In the genomic region with DNA sequence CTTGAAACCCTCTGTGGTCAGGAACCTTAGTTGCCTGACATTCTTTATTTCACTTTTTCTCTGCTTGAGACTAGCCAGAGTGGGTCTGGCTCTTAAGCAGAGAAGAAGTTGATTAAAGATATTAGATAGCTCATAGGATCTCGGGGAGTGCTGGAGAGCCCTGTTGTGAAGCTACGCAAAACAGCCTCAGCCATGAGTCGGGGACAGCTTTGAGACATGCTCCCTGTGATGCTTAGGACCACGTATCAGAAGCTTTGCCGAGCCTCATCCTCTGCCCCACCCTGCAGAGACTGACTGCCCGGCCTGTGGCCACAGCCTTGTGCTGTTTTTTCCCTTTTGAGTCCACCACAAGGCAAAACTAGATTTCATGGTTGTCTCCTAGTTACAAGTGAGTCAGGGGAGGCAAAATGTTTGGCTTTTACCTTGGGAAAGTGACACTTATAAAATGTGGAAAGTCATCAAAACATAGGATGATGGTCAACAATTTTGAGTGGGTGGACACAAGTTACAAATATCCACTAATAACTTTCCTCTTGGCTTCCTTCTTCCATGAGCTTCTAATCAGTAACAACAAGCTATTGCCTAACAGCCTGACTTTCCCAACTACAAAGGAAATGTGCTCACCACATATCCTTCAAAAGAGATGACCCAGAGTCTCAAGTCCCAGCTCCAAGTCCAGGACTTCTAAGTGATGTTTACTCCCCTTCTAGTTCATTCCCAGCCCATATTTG, we compare ENCODE assay signal across 1 cellular context.
TF ChIP-seq lines count a peak whose summit lies in the region.

No MANE protein-coding gene starts in this region.

TF ChIP-seq in IMR-90, 13 proteins besides CTCF, POLR2A, EP300 and RAD21 (continued from another document):
- no peak for TF ChIP-seq RCOR1 (IDR thresholded peaks at IDR 0.05; ENCODE audit: insufficient replicate concordance, low read length)
- TF ChIP-seq NFE2L2 (IDR thresholded peaks at IDR 0.05; ENCODE audit: low read depth, low read length), result no peak
- TF ChIP-seq RFX5 (IDR thresholded peaks at IDR 0.05; ENCODE audit: low read depth, low read length), result peak; percentile 85
TF ChIP-seq in IMR-90: peak in this region for 2.
